In the genomic region with DNA sequence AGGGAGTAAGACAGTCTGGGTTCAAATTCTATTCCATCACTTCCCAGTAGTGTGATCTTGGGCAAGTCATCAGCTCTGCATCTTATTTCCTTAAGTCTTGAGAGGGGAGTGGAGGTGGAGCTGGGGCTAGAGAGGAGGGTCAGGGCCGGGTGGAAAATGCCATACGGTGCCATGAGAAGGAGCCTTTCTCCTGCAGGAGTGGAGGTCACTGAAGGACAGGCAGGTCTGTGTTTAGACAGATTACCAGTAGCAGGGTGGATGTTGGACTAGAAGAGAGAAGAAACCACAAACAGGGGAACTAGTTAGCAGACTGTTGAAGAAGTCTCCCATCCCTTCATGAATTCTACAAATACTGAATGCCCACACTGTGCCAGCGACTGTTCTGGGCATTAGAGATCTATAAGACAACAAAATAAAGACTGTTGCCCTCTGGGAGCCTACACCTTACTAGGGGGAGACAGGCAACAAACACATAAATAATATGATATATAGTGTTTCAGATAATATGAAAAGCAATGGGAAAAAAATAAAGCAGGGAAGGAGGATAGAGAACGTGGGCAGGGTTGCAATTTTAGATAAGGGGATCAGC, we compare ENCODE assay signal across 16 cellular contexts. TPM values are rescaled to one million over a fixed set of nuclear protein-coding genes. Genes with fewer than 3 reads are reported as not detected.
DNase-seq lines count a peak whose midpoint lies in the region; ATAC-seq and TF ChIP-seq lines count a peak whose summit lies in the region.
"Had no signal": no experiment of that assay in that cellular context is flagged by ENCODE, and none has a peak within 500 bp of the region (broad histone marks: within the 10 kb centered on the region; RNA-seq: fewer than 3 reads in every experiment).

No MANE protein-coding gene starts in this region.

- H3K4me2 ChIP-seq in PC-3 (ENCODE audit: low read length) = peak overlapping the region; percentile 8; the same call in 1 of the 2 replicates

- H3K27me3 ChIP-seq in PC-3 (ENCODE audit: low read length) = no peaks in the 10 kb centered on the region
- no peaks in the 10 kb centered on the region for H3K27me3 ChIP-seq in duodenal mucosa (ENCODE audit: control insufficient read depth in 1 of 2, insufficient read depth in 2 of 2, low read length in 2 of 2)
- no peaks in the 10 kb centered on the region for H3K27me3 ChIP-seq in lower lobe of right lung (ENCODE audit: low read depth)
- no peaks in the 10 kb centered on the region for H3K27me3 ChIP-seq in upper lobe of right lung
- H3K27me3 ChIP-seq: suprapubic skin had no signal

- in situ Hi-C loops in GM13977 (cut with MboI; ENCODE audit: low pct_unique_long_range_greater_than_20kb, low sequenced_read_pairs, unreplicated experiment) = loop anchor here (10.0 kb wide), 2 partner anchors 268 to 478 kb away; no protein-coding TSS in a partner anchor

- no peaks in the 10 kb centered on the region for H3K79me2 ChIP-seq in PC-3 (ENCODE audit: low read length)

- H3K4me3 ChIP-seq in PC-3 (ENCODE audit: low read length) (no peak overlapping the region), duodenal mucosa (ENCODE audit: low read depth in 1 of 2, low read length in 2 of 2) (peak overlapping the region in 1 of 2 donors; percentile 17), lower lobe of right lung (no peak overlapping the region), upper lobe of right lung (no peak overlapping the region)
- H3K4me3 ChIP-seq: psoas muscle, suprapubic skin had no signal

- no peaks in the 10 kb centered on the region for H3K9me3 ChIP-seq in PC-3 (ENCODE audit: low read length)
- no peaks in the 10 kb centered on the region for H3K9me3 ChIP-seq in duodenal mucosa (ENCODE audit: control insufficient read depth in 1 of 2, low read length in 2 of 2)
- H3K9me3 ChIP-seq in lower lobe of right lung = no peaks in the 10 kb centered on the region
- H3K9me3 ChIP-seq in upper lobe of right lung = no peaks in the 10 kb centered on the region
- H3K9me3 ChIP-seq: Caco-2, psoas muscle, suprapubic skin had no signal

- peak overlapping the region; percentile 35 for H2AFZ ChIP-seq in PC-3 (ENCODE audit: low read length)

- H3K9me2 ChIP-seq in PC-3 (replicated peaks; ENCODE audit: low read length) = no peaks in the 10 kb centered on the region

- H3K9ac ChIP-seq in PC-3 (ENCODE audit: low read length) (no peak overlapping the region), duodenal mucosa (ENCODE audit: low read depth in 1 of 2, low read length in 2 of 2) (peak overlapping the region in 1 of 2 donors; percentile 10)

- intact Hi-C loops in PC-3 (cut with micrococcal nuclease) = loop anchor here (2.0 to 10.0 kb wide), 2 partner anchors 168 to 482 kb away; no protein-coding TSS in a partner anchor
- intact Hi-C loops in lower lobe of right lung (cut with DNase I) = no loop called here
- intact Hi-C loops in upper lobe of right lung (cut with DNase I) = no loop called here

- H3K36me3 ChIP-seq in PC-3 (ENCODE audit: low read depth, low read length) (no peaks in the 10 kb centered on the region), duodenal mucosa (ENCODE audit: control insufficient read depth in 1 of 2, insufficient read depth in 2 of 2, low read length in 2 of 2) (no peaks in the 10 kb centered on the region), lower lobe of right lung (no peaks in the 10 kb centered on the region), upper lobe of right lung (no peaks in the 10 kb centered on the region)
- H3K36me3 ChIP-seq: suprapubic skin had no signal

- H3K27ac ChIP-seq in PC-3 (ENCODE audit: low read length) = no peak overlapping the region
- H3K27ac ChIP-seq in duodenal mucosa (ENCODE audit: low read depth, low read length) = peak overlapping the region; percentile 63
- peak overlapping the region; percentile 58 for H3K27ac ChIP-seq in lower lobe of right lung
- H3K27ac ChIP-seq in upper lobe of right lung = peak overlapping the region; percentile 42
- H3K27ac ChIP-seq: psoas muscle, suprapubic skin, VCaP had no signal

- H4K20me1 ChIP-seq in PC-3 (ENCODE audit: low read length) = no peaks in the 10 kb centered on the region

- TF ChIP-seq CTCF in PC-3 (conservative IDR thresholded peaks at IDR 0.05; ENCODE audit: low read depth, low read length) = no peak
- no peak for TF ChIP-seq CTCF in lower lobe of right lung (IDR thresholded peaks at IDR 0.05)
- TF ChIP-seq CTCF in upper lobe of right lung (IDR thresholded peaks at IDR 0.05) = no peak
- no peak for TF ChIP-seq CTCF in GM13977 (IDR thresholded peaks at IDR 0.05; ENCODE audit: extremely low read depth, insufficient read depth, missing control alignments)

- CTCF ChIA-PET in PC-3 (lab: Charles Lee) = interaction anchor here (0.6 kb wide), 1 partner anchor 150 kb away, joined by 6 read pairs; no protein-coding TSS in a partner anchor

- no peaks in the 10 kb centered on the region for H3F3A ChIP-seq in PC-3 (ENCODE audit: low read length, unreplicated experiment)

- POLR2A ChIA-PET in PC-3 (lab: Charles Lee; ENCODE audit: unreplicated experiment) = no interaction called here

- ATAC-seq in PC-3 (no peak), lower lobe of right lung (no peak), upper lobe of right lung (no peak), HG03159 (IDR thresholded peaks at IDR 0.05; ENCODE audit: unreplicated experiment) (no peak)

- BruUV-seq in PC-3 (replicated peaks; lab: Mats Ljungman, UMichigan) = no TSS peak

- H3K4me1 ChIP-seq in PC-3 (ENCODE audit: insufficient read depth, low read length) = peaks cover 26% of the 10 kb centered on the region
- peaks cover 28 to 33% of the 10 kb centered on the region in 2 donors for H3K4me1 ChIP-seq in duodenal mucosa (ENCODE audit: control insufficient read depth in 1 of 2, insufficient read depth in 2 of 2, low read length in 2 of 2)
- H3K4me1 ChIP-seq in lower lobe of right lung = peaks cover 14% of the 10 kb centered on the region
- peaks cover 10% of the 10 kb centered on the region for H3K4me1 ChIP-seq in upper lobe of right lung
- H3K4me1 ChIP-seq: psoas muscle had no signal

- DNase-seq in PC-3 = no peak
- DNase-seq in lower lobe of right lung = no peak
- DNase-seq in upper lobe of right lung = no peak
- no peak for DNase-seq in effector CD4-positive, alpha-beta T cell
- DNase-seq in GM13977 (ENCODE audit: low spot score) = no peak
- DNase-seq: NCI-H1436 treated with DMSO at 0.1 percent for 48 hours, SHP77 treated with DMSO at 0.1 percent for 48 hours had no signal

RNA-seq across cellular contexts. Expression of gene CPT2, which starts 13.8 kb away (rescaled TPM):
- total RNA-seq in PC-3 (2014; rRNA removed) (19.6 and 27.1 TPM in 2 replicates), lower lobe of right lung (26.3 TPM), upper lobe of right lung (24.1 TPM)

RNA-seq across cellular contexts. Expression of gene CZIB, which starts 37.7 kb away (rescaled TPM):
- 44.1 and 47.7 TPM in 2 replicates for total RNA-seq in PC-3 (2014; rRNA removed)
- 60.2 TPM for total RNA-seq in lower lobe of right lung
- total RNA-seq in upper lobe of right lung = 58.0 TPM

RNA-seq across cellular contexts. Expression of gene SLC1A7, which starts 40.3 kb away (rescaled TPM):
- total RNA-seq in PC-3 (2014; rRNA removed) = 0.23 and 0.26 TPM in 2 replicates
- total RNA-seq in lower lobe of right lung = 0.68 TPM
- 0.26 TPM for total RNA-seq in upper lobe of right lung
- total RNA-seq: activated CD4-positive, alpha-beta memory T cell treated with anti-CD3 and anti-CD28 coated beads for 36 hours; Caco-2; chondrocyte; Daoy; suprapubic skin had no signal

RNA-seq across cellular contexts. Expression of gene MAGOH, which starts 55.5 kb away (rescaled TPM):
- total RNA-seq in PC-3 (2014; rRNA removed) (48.9 and 53.1 TPM in 2 replicates), lower lobe of right lung (34.4 TPM), upper lobe of right lung (38.8 TPM)
